In the genomic region with DNA sequence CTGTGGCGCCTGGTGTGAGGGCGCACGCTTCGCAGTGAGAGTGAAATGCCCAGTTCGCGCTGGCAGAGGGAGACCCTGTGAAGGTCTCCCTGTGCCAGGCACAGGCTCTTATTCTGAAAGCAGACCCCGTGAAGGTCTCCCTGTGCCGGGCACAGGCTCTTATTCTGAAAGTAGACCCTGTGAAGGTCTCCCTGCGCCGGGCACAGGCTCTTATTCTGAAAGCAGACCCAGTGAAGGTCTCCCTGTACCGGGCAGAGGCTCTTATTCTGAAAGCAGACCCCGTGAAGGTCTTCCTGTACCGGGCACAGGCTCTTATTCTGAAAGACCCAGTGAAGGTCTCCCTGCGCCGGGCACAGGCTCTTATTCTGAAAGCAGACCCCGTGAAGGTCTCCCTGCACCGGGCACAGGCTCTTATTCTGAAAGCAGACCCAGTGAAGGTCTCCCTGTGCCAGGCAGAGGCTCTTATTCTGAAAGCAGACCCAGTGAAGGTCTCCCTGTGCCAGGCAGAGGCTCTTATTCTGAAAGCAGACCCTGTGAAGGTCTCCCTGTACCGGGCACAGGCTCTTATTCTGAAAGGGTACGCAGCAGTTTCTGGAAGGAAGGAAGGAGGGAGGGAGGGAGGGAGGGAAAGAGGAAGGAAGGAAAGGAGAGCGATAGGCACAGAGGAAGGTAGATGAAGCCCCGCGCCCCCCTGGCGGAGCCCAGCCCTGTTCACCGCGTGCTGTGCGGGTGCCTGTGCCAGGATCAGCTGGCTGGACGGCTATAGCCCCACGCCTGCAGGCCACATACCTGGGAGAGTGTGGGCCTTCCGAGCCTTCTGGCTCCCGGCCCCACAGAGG, we compare ENCODE assay signal across 8 cellular contexts. TPM values are rescaled to one million over a fixed set of nuclear protein-coding genes. Genes with fewer than 3 reads are reported as not detected.
A peak's percentile ranks its signal among the peaks of the same experiment; 100 is the strongest.
DNase-seq lines count a peak whose midpoint lies in the region; ATAC-seq and TF ChIP-seq lines count a peak whose summit lies in the region.

No MANE protein-coding gene starts in this region.

- TF ChIP-seq EP300 in stomach (IDR thresholded peaks at IDR 0.05), result no peak

- peak; percentile 33 for ATAC-seq in activated T-helper 17 cell treated with anti-CD3 and anti-CD28 coated beads, Interleukin-2, amount 50 U/mL, for 72 hours (replicated peaks)
- peak; percentile 43 to 56 for ATAC-seq in naive thymus-derived CD8-positive, alpha-beta T cell
- ATAC-seq in HG02571 (IDR thresholded peaks at IDR 0.05; ENCODE audit: unreplicated experiment), result no peak

- H3K9me3 ChIP-seq in Peyer's patch (no peaks in the 10 kb centered on the region), stomach (no peaks in the 10 kb centered on the region)

- peak overlapping the region; percentile 75 to 93 (median 88) for H3K27ac ChIP-seq in Peyer's patch
- peak overlapping the region; percentile 92 to 98 (median 94) for H3K27ac ChIP-seq in stomach

- 6 to 13% (median 9%) methylated on average over 29 to 30 of the region's 30 CpGs for WGBS in stomach, 5 donors

- DNase-seq in AG04449 (ENCODE audit: low read depth, low spot score) (no peak), HFFc6 (peak; percentile 84), Peyer's patch (peak; percentile 59 to 85 (median 67)), fibroblast of peridontal ligament (ENCODE audit: extremely low read depth) (peak; percentile 81), stomach (peak; percentile 82)
- DNase-seq in naive thymus-derived CD8-positive, alpha-beta T cell, result peak in 9 of 10 donors; percentile 53 to 87 (median 73)

- intact Hi-C loops in stomach (cut with DNase I; ENCODE audit: low total_unique reads), result no loop called here

- H3K36me3 ChIP-seq in Peyer's patch (peaks cover 0 to 26% (median 0%) of the 10 kb centered on the region in 3 donors), stomach (peaks cover 14 to 39% (median 38%) of the 10 kb centered on the region in 4 donors)

- H3K4me1 Mint-ChIP-seq in HFFc6 (ENCODE audit: low read depth), result peaks cover 22% of the 10 kb centered on the region
- peaks cover 10% of the 10 kb centered on the region for H3K4me1 Mint-ChIP-seq in activated T-helper 17 cell treated with anti-CD3 and anti-CD28 coated beads, Interleukin-2, amount 50 U/mL, for 72 hours
- H3K4me1 Mint-ChIP-seq in naive thymus-derived CD8-positive, alpha-beta T cell, result peaks cover 19 to 41% (median 39%) of the 10 kb centered on the region in 4 donors

- POLR2A ChIA-PET in AG04449 (lab: Yijun Ruan, JAX), result no interaction called here
- POLR2A ChIA-PET in naive thymus-derived CD8-positive, alpha-beta T cell (lab: Charles Lee), result interaction anchor here (0.6 to 1.3 kb wide), 4 partner anchors 24 to 135 kb away, joined by 3 to 4 read pairs (median 3); a partner anchor contains a TSS

- peak overlapping the region; percentile 85 for H3K4me3 Mint-ChIP-seq in HFFc6
- peak overlapping the region; percentile 59 for H3K4me3 Mint-ChIP-seq in activated T-helper 17 cell treated with anti-CD3 and anti-CD28 coated beads, Interleukin-2, amount 50 U/mL, for 72 hours
- peak overlapping the region; percentile 44 to 86 (median 79) for H3K4me3 Mint-ChIP-seq in naive thymus-derived CD8-positive, alpha-beta T cell

- H3K27ac Mint-ChIP-seq in HFFc6, result peak overlapping the region; percentile 74
- peak overlapping the region; percentile 93 for H3K27ac Mint-ChIP-seq in activated T-helper 17 cell treated with anti-CD3 and anti-CD28 coated beads, Interleukin-2, amount 50 U/mL, for 72 hours
- peak overlapping the region; percentile 85 to 97 (median 92) for H3K27ac Mint-ChIP-seq in naive thymus-derived CD8-positive, alpha-beta T cell

- no peaks in the 10 kb centered on the region; the same call in none of the 2 replicates for H3K27me3 Mint-ChIP-seq in HFFc6 (ENCODE audit: insufficient read depth)
- no peaks in the 10 kb centered on the region for H3K27me3 Mint-ChIP-seq in activated T-helper 17 cell treated with anti-CD3 and anti-CD28 coated beads, Interleukin-2, amount 50 U/mL, for 72 hours
- H3K27me3 Mint-ChIP-seq in naive thymus-derived CD8-positive, alpha-beta T cell, result no peaks in the 10 kb centered on the region

- no peaks in the 10 kb centered on the region for H3K9me3 Mint-ChIP-seq in HFFc6
- no peaks in the 10 kb centered on the region for H3K9me3 Mint-ChIP-seq in activated T-helper 17 cell treated with anti-CD3 and anti-CD28 coated beads, Interleukin-2, amount 50 U/mL, for 72 hours
- H3K9me3 Mint-ChIP-seq in naive thymus-derived CD8-positive, alpha-beta T cell, result no peaks in the 10 kb centered on the region

- H3K27me3 ChIP-seq in Peyer's patch (no peaks in the 10 kb centered on the region), stomach (no peaks in the 10 kb centered on the region)

- peaks cover 7 to 33% (median 19%) of the 10 kb centered on the region in 4 donors for H3K4me1 ChIP-seq in Peyer's patch
- peaks cover 43 to 89% (median 55%) of the 10 kb centered on the region in 4 donors for H3K4me1 ChIP-seq in stomach

- H3K36me3 Mint-ChIP-seq in HFFc6 (ENCODE audit: low read depth), result peaks cover 6% of the 10 kb centered on the region
- peaks cover 33% of the 10 kb centered on the region for H3K36me3 Mint-ChIP-seq in activated T-helper 17 cell treated with anti-CD3 and anti-CD28 coated beads, Interleukin-2, amount 50 U/mL, for 72 hours (ENCODE audit: low read depth)
- H3K36me3 Mint-ChIP-seq in naive thymus-derived CD8-positive, alpha-beta T cell, result peaks cover 0 to 5% (median 0%) of the 10 kb centered on the region in 3 donors

- TF ChIP-seq CTCF in AG04449 (IDR thresholded peaks at IDR 0.05; ENCODE audit: insufficient read depth, low read length, missing control alignments), result no peak
- TF ChIP-seq CTCF in HFFc6 (IDR thresholded peaks at IDR 0.05), result no peak
- no peak for TF ChIP-seq CTCF in Peyer's patch (IDR thresholded peaks at IDR 0.05)
- no peak for TF ChIP-seq CTCF in stomach (IDR thresholded peaks at IDR 0.05)

- TF ChIP-seq POLR2A in Peyer's patch (IDR thresholded peaks at IDR 0.05) (no peak), stomach (IDR thresholded peaks at IDR 0.05) (no peak)

- CTCF ChIA-PET in AG04449 (lab: Yijun Ruan, JAX), result no interaction called here

- H3K4me3 ChIP-seq in AG04449 (ENCODE audit: low read depth, low read length) (peak overlapping the region; percentile 65), Peyer's patch (peak overlapping the region; percentile 34 to 59 (median 52)), stomach (peak overlapping the region; percentile 58 to 64 (median 62))

RNA-seq across cellular contexts. Expression of a gene that starts 55.3 kb away (rescaled TPM):
- total RNA-seq in HFFc6 (2021; fragmentation: NEBNext Ultra II Directional; extraction: Animal tissue kit (Norgen Biotek cat#: 25700)), result 10 to 100 TPM; 60.6 to 73.5 (median 66.3) TPM
- total RNA-seq in Peyer's patch, result 10 to 100 TPM; 68.8 to 90.0 (median 77.2) TPM
- total RNA-seq in activated T-helper 17 cell treated with anti-CD3 and anti-CD28 coated beads, Interleukin-2, amount 50 U/mL, for 72 hours, result 100 to 1,000 TPM in 1 of 2 donors, 10 to 100 TPM in 1; 66.0 to 204 TPM
- 10 to 100 TPM; 68.6 to 75.0 TPM for total RNA-seq in naive thymus-derived CD8-positive, alpha-beta T cell
- 10 to 100 TPM; 22.5 to 32.6 (median 27.9) TPM for polyA plus RNA-seq in naive thymus-derived CD8-positive, alpha-beta T cell
- 100 to 1,000 TPM in 2 of 5 donors, 10 to 100 TPM in 3; 75.3 to 108 (median 92.9) TPM for total RNA-seq in stomach
- 10 to 100 TPM; 62.8 to 70.7 (median 62.9) TPM for polyA plus RNA-seq in stomach
